8 cellular contexts compared by ENCODE assay signal in the genomic region with DNA sequence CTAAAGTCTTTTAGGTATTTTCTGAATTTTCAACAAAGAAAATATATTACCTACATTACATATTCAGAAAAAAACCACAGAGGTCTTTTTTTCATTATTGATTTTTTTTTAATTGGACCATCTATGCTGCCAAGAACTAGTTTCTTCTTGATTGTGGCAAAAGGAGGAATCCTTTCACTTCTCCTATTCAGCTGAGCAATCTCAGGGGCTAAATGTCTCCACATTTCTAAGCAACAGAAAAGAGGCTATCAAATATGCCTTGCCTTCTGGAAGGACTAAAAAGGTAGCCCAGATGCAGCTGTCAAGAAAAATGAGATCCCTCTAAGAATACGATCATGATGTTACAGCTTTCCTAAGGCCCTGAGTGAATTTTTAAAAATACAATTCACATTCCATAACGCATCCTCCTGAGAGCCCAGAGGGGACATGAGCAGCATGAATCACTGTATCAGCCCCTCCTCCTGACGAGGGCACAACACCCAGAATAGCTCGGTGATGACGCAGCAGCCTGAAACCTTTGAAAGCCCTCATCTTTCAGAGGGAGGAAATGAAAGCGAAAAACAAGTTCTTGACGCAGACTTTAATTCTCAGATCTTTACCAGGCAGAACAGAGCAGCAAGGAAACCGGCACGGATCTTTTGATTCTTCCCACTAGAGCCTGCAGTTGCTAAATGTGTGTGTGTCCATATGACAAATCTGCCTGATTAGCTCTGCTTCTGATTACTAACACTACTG. TPM values are rescaled to one million over a fixed set of nuclear protein-coding genes. Genes with fewer than 3 reads are reported as not detected.
DNase-seq lines count a peak whose midpoint lies in the region; ATAC-seq and TF ChIP-seq lines count a peak whose summit lies in the region.

No MANE protein-coding gene starts in this region.

- POLR2A ChIA-PET in SK-N-SH (lab: Yijun Ruan, JAX), result no interaction called here

- peaks cover 11% of the 10 kb centered on the region for H3K36me3 Mint-ChIP-seq in activated naive CD8-positive, alpha-beta T cell treated with anti-CD3 and anti-CD28 coated beads for 36 hours

- H2AFZ ChIP-seq in SK-N-SH (ENCODE audit: low read depth), result peak overlapping the region; percentile 83

- H3K27me3 Mint-ChIP-seq in activated naive CD8-positive, alpha-beta T cell treated with anti-CD3 and anti-CD28 coated beads for 36 hours, result no peaks in the 10 kb centered on the region

- TF ChIP-seq CTCF in BE2C (IDR thresholded peaks at IDR 0.05; ENCODE audit: low read depth, low read length), result no peak
- no peak for TF ChIP-seq CTCF in SK-N-SH (IDR thresholded peaks at IDR 0.05)
- no peak for TF ChIP-seq CTCF in ovary (IDR thresholded peaks at IDR 0.05)
- no peak for TF ChIP-seq CTCF in thoracic aorta (IDR thresholded peaks at IDR 0.05)

- ATAC-seq in GM19455 (IDR thresholded peaks at IDR 0.05; ENCODE audit: unreplicated experiment), result peak; percentile 89
- peak; percentile 84 for ATAC-seq in HG03571 (IDR thresholded peaks at IDR 0.05; ENCODE audit: unreplicated experiment)
- ATAC-seq in thoracic aorta (ENCODE audit: insufficient number of reproducible peaks, low FRiP score, low read depth), result peak; percentile 80

- H3K4me1 ChIP-seq in BE2C (no peaks in the 10 kb centered on the region), SK-N-SH (ENCODE audit: control insufficient read depth in 1 of 2, insufficient read depth in 2 of 2, low read depth in 1 of 2, low read length in 1 of 2) (peaks cover 6 to 18% of the 10 kb centered on the region in 2 experiments; a peak in 3 of 4 replicates), ovary (ENCODE audit: insufficient read depth) (no peaks in the 10 kb centered on the region), thoracic aorta (ENCODE audit: control insufficient read depth in 1 of 2, low read depth in 2 of 2) (peaks cover 11 to 19% of the 10 kb centered on the region in 2 donors)

- CTCF ChIA-PET in SK-N-SH (lab: Yijun Ruan, JAX), result interaction anchor here (0.8 to 1.3 kb wide), 2 partner anchors 10 to 11 kb away, joined by 3 read pairs; no protein-coding TSS in a partner anchor

- no peak for TF ChIP-seq POLR2A in ovary (IDR thresholded peaks at IDR 0.05)

- peak overlapping the region; percentile 67 for H3K4me3 Mint-ChIP-seq in activated naive CD8-positive, alpha-beta T cell treated with anti-CD3 and anti-CD28 coated beads for 36 hours

- H3K79me2 ChIP-seq in SK-N-SH (ENCODE audit: insufficient read depth), result peaks cover 36% of the 10 kb centered on the region

- WGBS in SK-N-SH (ENCODE audit: low lambda C conversion rate), result under 1% methylated on average over 9 of the region's 9 CpGs
- 0% methylated on average over 9 of the region's 9 CpGs for WGBS in ovary, 3 donors

- H3K4me3 ChIP-seq in BE2C (ENCODE audit: low read depth, low read length) (peak overlapping the region; percentile 45), SK-N-SH (ENCODE audit: low read depth in 2 of 2, low read length in 1 of 2) (peak overlapping the region; percentile 44 to 52), ovary (peak overlapping the region; percentile 24), thoracic aorta (peak overlapping the region; percentile 68)

- H4K20me1 ChIP-seq in SK-N-SH (ENCODE audit: insufficient read depth), result no peaks in the 10 kb centered on the region

- H3K9me3 ChIP-seq in BE2C, result no peaks in the 10 kb centered on the region
- no peaks in the 10 kb centered on the region for H3K9me3 ChIP-seq in SK-N-SH
- no peaks in the 10 kb centered on the region for H3K9me3 ChIP-seq in ovary
- H3K9me3 ChIP-seq in thoracic aorta, result no peaks in the 10 kb centered on the region

- H3K27ac ChIP-seq in SK-N-SH (ENCODE audit: low read depth in 2 of 2, low read length in 1 of 2), result peak overlapping the region; percentile 78 to 98
- H3K27ac ChIP-seq in ovary, result peak overlapping the region; percentile 53 to 83
- H3K27ac ChIP-seq in thoracic aorta, result peak overlapping the region; percentile 95

- TF ChIP-seq EP300 in SK-N-SH (IDR thresholded peaks at IDR 0.05; ENCODE audit: borderline replicate concordance in 1 of 2, low read depth in 1 of 2, low read length in 1 of 2) (peak in 1 of 2 experiments; percentile 23; a peak in 1 of 4 replicates), ovary (IDR thresholded peaks at IDR 0.05) (no peak)

- H3K27ac Mint-ChIP-seq in activated naive CD8-positive, alpha-beta T cell treated with anti-CD3 and anti-CD28 coated beads for 36 hours, result peak overlapping the region; percentile 95

- peak overlapping the region; percentile 80 for H3K9ac ChIP-seq in SK-N-SH

- peaks cover 28% of the 10 kb centered on the region for H3F3A ChIP-seq in SK-N-SH (replicated peaks; ENCODE audit: insufficient read depth)

- TF ChIP-seq RAD21 in SK-N-SH (IDR thresholded peaks at IDR 0.05; ENCODE audit: low read length), result no peak

- intact Hi-C loops in head of caudate nucleus (cut with DNase I), result no loop called here
- intact Hi-C loops in ovary (cut with DNase I), result no loop called here

- DNase-seq in BE2C (peak; percentile 66), SK-N-SH (peak; percentile 72), head of caudate nucleus (peak; percentile 71 to 97 (median 89)), ovary (peak; percentile 82 to 91 (median 87)), thoracic aorta (ENCODE audit: low spot score) (peak; percentile 76)
- DNase-seq in activated naive CD8-positive, alpha-beta T cell treated with anti-CD3 and anti-CD28 coated beads for 36 hours, result peak; percentile 86

- H3K36me3 ChIP-seq in BE2C (no peaks in the 10 kb centered on the region; the same call in 1 of the 2 replicates), SK-N-SH (replicated peaks in 1 of 2; ENCODE audit: control insufficient read depth in 1 of 2, insufficient read depth in 2 of 2, low read length in 1 of 2) (peaks cover 0 to 4% of the 10 kb centered on the region in 2 experiments), ovary (no peaks in the 10 kb centered on the region), thoracic aorta (no peaks in the 10 kb centered on the region)

- H3K9me2 ChIP-seq in SK-N-SH, result no peaks in the 10 kb centered on the region

- H3K4me1 Mint-ChIP-seq in activated naive CD8-positive, alpha-beta T cell treated with anti-CD3 and anti-CD28 coated beads for 36 hours, result peaks cover 25% of the 10 kb centered on the region

- peak overlapping the region; percentile 69 for H3K4me2 ChIP-seq in SK-N-SH

- no peaks in the 10 kb centered on the region for H3K9me3 Mint-ChIP-seq in activated naive CD8-positive, alpha-beta T cell treated with anti-CD3 and anti-CD28 coated beads for 36 hours

- H3K27me3 ChIP-seq in BE2C (no peaks in the 10 kb centered on the region), SK-N-SH (ENCODE audit: insufficient read depth) (no peaks in the 10 kb centered on the region), ovary (no peaks in the 10 kb centered on the region), thoracic aorta (replicated peaks; ENCODE audit: insufficient read depth) (no peaks in the 10 kb centered on the region)

TF ChIP-seq in SK-N-SH, 30 proteins besides CTCF, POLR2A, EP300 and RAD21 (continues in another document):
- TF ChIP-seq SIN3A (IDR thresholded peaks at IDR 0.05; ENCODE audit: borderline replicate concordance, low read depth, low read length), result peak; percentile 63; the same call in 1 of the 2 replicates
- 0 out of 2 replicates have a peak, but pooled peaks have one; percentile 36 for TF ChIP-seq TAF1 (IDR thresholded peaks at IDR 0.05; ENCODE audit: borderline replicate concordance, low read depth, low read length)
- peak; percentile 51; the same call in 1 of the 2 replicates for TF ChIP-seq POLR2AphosphoS5 (IDR thresholded peaks at IDR 0.05; ENCODE audit: low read depth, low read length)
- peak; percentile 27; the same call in 1 of the 2 replicates for TF ChIP-seq RFX5 (IDR thresholded peaks at IDR 0.05; ENCODE audit: low read length)
- peak; percentile 26; the same call in 1 of the 2 replicates for TF ChIP-seq RXRA (IDR thresholded peaks at IDR 0.05; ENCODE audit: borderline replicate concordance, low read depth)
- peak; percentile 39; the same call in 1 of the 2 replicates for TF ChIP-seq PBX3 (IDR thresholded peaks at IDR 0.05)
- no peak for TF ChIP-seq GABPA (IDR thresholded peaks at IDR 0.05; ENCODE audit: low read depth)
- no peak for TF ChIP-seq FOXM1 (IDR thresholded peaks at IDR 0.05; ENCODE audit: low read depth)
- TF ChIP-seq FOSL2 (IDR thresholded peaks at IDR 0.05; ENCODE audit: borderline replicate concordance, low read depth), result peak; percentile 95
- no peak for TF ChIP-seq FOXJ3 (CRISPR knock-in tag; IDR thresholded peaks at IDR 0.05)
- peak; percentile 41; the same call in 1 of the 2 replicates for TF ChIP-seq TEAD4 (IDR thresholded peaks at IDR 0.05; ENCODE audit: borderline replicate concordance, insufficient read depth)
- peak; percentile 90 for TF ChIP-seq JUND (IDR thresholded peaks at IDR 0.05)
- TF ChIP-seq CHD2 (IDR thresholded peaks at IDR 0.05; ENCODE audit: low read length, partially characterized antibody), result peak; percentile 13
- TF ChIP-seq MEF2A (IDR thresholded peaks at IDR 0.05; ENCODE audit: borderline replicate concordance, low read depth), result peak; percentile 81; the same call in 1 of the 2 replicates

RNA-seq across cellular contexts. Expression of gene RUBCN, which starts 24.6 kb away (rescaled TPM):
- 17.1 TPM for polyA plus RNA-seq in BE2C (2012; ENCODE audit: insufficient read depth, insufficient read length, low read depth)
- 14.1 and 14.9 TPM in 2 replicates for polyA plus RNA-seq in SK-N-SH (2012; rRNA removed)
- polyA plus RNA-seq in SK-N-SH (2012; cell fraction: cytosol; rRNA removed), result 8.0 and 10.3 TPM in 2 replicates
- polyA plus RNA-seq in SK-N-SH (2012; cell fraction: nucleus; rRNA removed), result 24.1 and 28.9 TPM in 2 replicates
- 10 to 100 TPM; 23.7 to 24.7 TPM for total RNA-seq in activated naive CD8-positive, alpha-beta T cell treated with anti-CD3 and anti-CD28 coated beads for 36 hours
- 10 to 100 TPM; 20.0 to 36.2 (median 27.5) TPM for total RNA-seq in ovary
- polyA plus RNA-seq in ovary, result 10 to 100 TPM in 1 of 2 donors, 1 to 10 TPM in 1; 9.5 to 11.4 TPM
- 10 to 100 TPM; 52.1 to 67.3 TPM for total RNA-seq in thoracic aorta

RNA-seq across cellular contexts. Expression of gene FYTTD1, which starts 37.5 kb away (rescaled TPM):
- polyA plus RNA-seq in BE2C (2012; ENCODE audit: insufficient read depth, insufficient read length, low read depth), result 53.4 TPM
- polyA plus RNA-seq in SK-N-SH (2012; rRNA removed), result 14.7 and 16.1 TPM in 2 replicates
- 18.5 and 18.8 TPM in 2 replicates for polyA plus RNA-seq in SK-N-SH (2012; cell fraction: cytosol; rRNA removed)
- 8.7 and 13.1 TPM in 2 replicates for polyA plus RNA-seq in SK-N-SH (2012; cell fraction: nucleus; rRNA removed)
- total RNA-seq in activated naive CD8-positive, alpha-beta T cell treated with anti-CD3 and anti-CD28 coated beads for 36 hours, result 10 to 100 TPM; 23.2 to 25.0 TPM
- total RNA-seq in ovary, result 10 to 100 TPM; 23.8 to 70.5 (median 58.0) TPM
- 10 to 100 TPM; 16.8 to 49.6 TPM for polyA plus RNA-seq in ovary
- total RNA-seq in thoracic aorta, result 10 to 100 TPM; 20.4 to 47.3 TPM

Comparison
In these comparisons a context has a peak if more than half of its experiments do, and no peak if none do; other contexts are left out.
1. Peak in every context shown above with its lines: DNase-seq, ATAC-seq, H3K4me3 ChIP-seq and H3K27ac ChIP-seq.